ENCODE assay signal across 17 cellular contexts in the genomic region with DNA sequence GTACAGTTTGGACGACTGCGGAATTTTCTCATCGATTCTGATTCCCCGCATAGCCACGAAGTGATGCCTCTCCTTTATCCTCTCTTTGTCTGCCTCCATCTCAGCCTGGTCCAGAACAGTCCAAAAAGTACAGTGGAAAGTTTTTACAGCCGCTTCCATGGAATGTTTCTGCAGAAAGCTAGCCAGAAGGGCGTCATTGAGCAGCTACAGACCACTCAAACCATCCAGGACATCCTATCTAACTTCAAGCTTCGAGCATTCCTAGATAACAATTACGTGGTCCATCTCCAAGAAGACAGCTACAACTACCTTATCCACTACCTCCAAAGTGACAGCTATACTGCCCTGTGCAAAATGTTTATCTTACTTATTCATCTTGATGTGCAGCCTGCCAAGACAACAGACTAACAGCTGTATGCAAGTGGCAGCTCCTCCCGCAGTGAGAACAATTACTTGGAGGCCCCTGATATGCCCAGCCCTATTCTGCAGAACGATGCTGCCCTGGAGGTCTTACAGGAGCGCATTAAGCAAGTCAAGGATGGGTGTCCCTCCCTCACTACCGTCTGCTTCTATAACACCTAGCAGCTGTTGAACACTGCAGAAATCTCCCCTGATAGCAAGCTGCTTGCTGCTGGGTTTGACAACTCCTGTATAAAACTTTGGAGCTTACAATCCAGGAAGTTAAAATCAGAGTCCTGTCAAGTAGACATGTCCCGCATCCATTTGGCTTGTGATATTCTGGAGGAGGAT. TPM values are rescaled to one million over a fixed set of nuclear protein-coding genes. Genes with fewer than 3 reads are reported as not detected.
A peak's percentile ranks its signal among the peaks of the same experiment; 100 is the strongest.
DNase-seq lines count a peak whose midpoint lies in the region; ATAC-seq and TF ChIP-seq lines count a peak whose summit lies in the region.
"Had no signal": no experiment of that assay in that cellular context is flagged by ENCODE, and none has a peak within 500 bp of the region (broad histone marks: within the 10 kb centered on the region; RNA-seq: fewer than 3 reads in every experiment).

No MANE protein-coding gene starts in this region.

- no peak overlapping the region for H3K4me3 Mint-ChIP-seq in activated T-helper 2 cell treated with anti-CD3 and anti-CD28 coated beads, Interferon-gamma antibody, Interleukin-2, Interleukin-4, amounts not matched to agents 10 μg/mL and 5 μg/mL and 100 μg/mL, durations not matched to agents 14 hours and 24 hours and 36 hours (ENCODE audit: low read depth)

- H3K9me3 ChIP-seq in left ventricle myocardium inferior (replicated peaks) (no peaks in the 10 kb centered on the region), iPS-18a (ENCODE audit: control insufficient read depth, low read depth, low read length) (no peaks in the 10 kb centered on the region), upper lobe of right lung (no peaks in the 10 kb centered on the region)
- H3K9me3 ChIP-seq: neutrophil, uterus had no signal

- H3K4me1 ChIP-seq in left ventricle myocardium inferior (peaks cover 11% of the 10 kb centered on the region), iPS-18a (ENCODE audit: control insufficient read depth, low read depth, low read length) (peaks cover 13% of the 10 kb centered on the region), upper lobe of right lung (no peaks in the 10 kb centered on the region)
- H3K4me1 ChIP-seq: uterus had no signal

- H3K4me1 Mint-ChIP-seq in activated T-helper 2 cell treated with anti-CD3 and anti-CD28 coated beads, Interferon-gamma antibody, Interleukin-2, Interleukin-4, amounts not matched to agents 10 μg/mL and 5 μg/mL and 100 μg/mL, durations not matched to agents 14 hours and 24 hours and 36 hours (ENCODE audit: low read depth) = peaks cover 46% of the 10 kb centered on the region

- TF ChIP-seq CTCF in left ventricle myocardium inferior (IDR thresholded peaks at IDR 0.05; ENCODE audit: borderline replicate concordance) = no peak
- TF ChIP-seq CTCF in upper lobe of right lung (IDR thresholded peaks at IDR 0.05) = no peak

- H3K27me3 Mint-ChIP-seq in activated T-helper 2 cell treated with anti-CD3 and anti-CD28 coated beads, Interferon-gamma antibody, Interleukin-2, Interleukin-4, amounts not matched to agents 10 μg/mL and 5 μg/mL and 100 μg/mL, durations not matched to agents 14 hours and 24 hours and 36 hours (ENCODE audit: low read depth) = no peaks in the 10 kb centered on the region

- peak overlapping the region; percentile 35 for H3K4me3 ChIP-seq in left ventricle myocardium inferior
- peak overlapping the region; percentile 34 for H3K4me3 ChIP-seq in iPS-18a (ENCODE audit: low read length)
- H3K4me3 ChIP-seq in upper lobe of right lung = peak overlapping the region; percentile 20
- H3K4me3 ChIP-seq: uterus had no signal

- peak overlapping the region; percentile 31 for H3K27ac Mint-ChIP-seq in activated T-helper 2 cell treated with anti-CD3 and anti-CD28 coated beads, Interferon-gamma antibody, Interleukin-2, Interleukin-4, amounts not matched to agents 10 μg/mL and 5 μg/mL and 100 μg/mL, durations not matched to agents 14 hours and 24 hours and 36 hours

- H3K36me3 ChIP-seq in left ventricle myocardium inferior (no peaks in the 10 kb centered on the region), iPS-18a (ENCODE audit: control insufficient read depth, low read depth, low read length) (no peaks in the 10 kb centered on the region), upper lobe of right lung (no peaks in the 10 kb centered on the region)
- H3K36me3 ChIP-seq: neutrophil, uterus had no signal

- no peak overlapping the region for H3K27ac ChIP-seq in left ventricle myocardium inferior (replicated peaks)
- H3K27ac ChIP-seq in iPS-18a (ENCODE audit: low read length) = no peak overlapping the region
- no peak overlapping the region for H3K27ac ChIP-seq in upper lobe of right lung
- H3K27ac ChIP-seq: neutrophil, uterus had no signal

- peaks cover 67% of the 10 kb centered on the region for H3K36me3 Mint-ChIP-seq in activated T-helper 2 cell treated with anti-CD3 and anti-CD28 coated beads, Interferon-gamma antibody, Interleukin-2, Interleukin-4, amounts not matched to agents 10 μg/mL and 5 μg/mL and 100 μg/mL, durations not matched to agents 14 hours and 24 hours and 36 hours (ENCODE audit: low read depth)

- intact Hi-C loops in left ventricle myocardium inferior (cut with micrococcal nuclease) (no loop called here), cardiac septum (cut with DNase I) (no loop called here), upper lobe of right lung (cut with DNase I) (no loop called here)
- intact Hi-C loops in activated T-helper 2 cell treated with anti-CD3 and anti-CD28 coated beads, Interferon-gamma antibody, Interleukin-2, Interleukin-4, amounts not matched to agents 10 μg/mL and 5 μg/mL and 100 μg/mL, durations not matched to agents 14 hours and 24 hours and 36 hours (cut with micrococcal nuclease) = no loop called here

- no peaks in the 10 kb centered on the region for H3K9me3 Mint-ChIP-seq in activated T-helper 2 cell treated with anti-CD3 and anti-CD28 coated beads, Interferon-gamma antibody, Interleukin-2, Interleukin-4, amounts not matched to agents 10 μg/mL and 5 μg/mL and 100 μg/mL, durations not matched to agents 14 hours and 24 hours and 36 hours

- H3K9ac ChIP-seq in iPS-18a (ENCODE audit: low read length) = no peak overlapping the region

- DNase-seq in left ventricle myocardium inferior (no peak), cardiac septum (ENCODE audit: low spot score) (no peak), upper lobe of right lung (no peak), COLO829 (ENCODE audit: low spot score) (no peak), SK-N-DZ (ENCODE audit: low spot score) (no peak)
- no peak for DNase-seq in activated T-helper 2 cell treated with anti-CD3 and anti-CD28 coated beads, Interferon-gamma antibody, Interleukin-2, Interleukin-4, amounts not matched to agents 10 μg/mL and 5 μg/mL and 100 μg/mL, durations not matched to agents 14 hours and 24 hours and 36 hours (ENCODE audit: low spot score)
- DNase-seq: AML-193, DND-41, HCEC 1CT, mesenchymal stem cell, NCI-H1092 treated with DMSO at 0.1 percent for 48 hours, SHP77 treated with DMSO at 0.1 percent for 48 hours, T-helper 9 cell, uterus had no signal

- no peak for ATAC-seq in upper lobe of right lung
- ATAC-seq in GM18907 (IDR thresholded peaks at IDR 0.05; ENCODE audit: unreplicated experiment) = no peak

- H3K27me3 ChIP-seq in left ventricle myocardium inferior (ENCODE audit: low read depth) (peaks cover 86% of the 10 kb centered on the region), iPS-18a (ENCODE audit: control insufficient read depth, insufficient read depth, low read length) (peaks cover 77% of the 10 kb centered on the region), upper lobe of right lung (peaks cover 48% of the 10 kb centered on the region)

RNA-seq across cellular contexts. Expression of a gene that starts 38.9 kb away (rescaled TPM):
- total RNA-seq in left ventricle myocardium inferior (0.25 TPM), cardiac septum (0.92 TPM), upper lobe of right lung (5.1 TPM)
- total RNA-seq in activated T-helper 2 cell treated with anti-CD3 and anti-CD28 coated beads, Interferon-gamma antibody, Interleukin-2, Interleukin-4, amounts not matched to agents 10 μg/mL and 5 μg/mL and 100 μg/mL, durations not matched to agents 14 hours and 24 hours and 36 hours = 37.8 and 41.9 TPM in 2 replicates
- not detected in 2 replicates for polyA plus RNA-seq in SK-N-DZ (2014; cell fraction: cytosol; rRNA removed)
- 0.13 TPM in 1 of 2 replicates, not detected in the other for polyA plus RNA-seq in SK-N-DZ (2014; cell fraction: nucleus; rRNA removed)

RNA-seq across cellular contexts. Expression of a gene that starts 50.0 kb away (rescaled TPM):
- total RNA-seq in left ventricle myocardium inferior (3.4 TPM), cardiac septum (4.8 TPM), upper lobe of right lung (25.7 TPM)
- total RNA-seq in activated T-helper 2 cell treated with anti-CD3 and anti-CD28 coated beads, Interferon-gamma antibody, Interleukin-2, Interleukin-4, amounts not matched to agents 10 μg/mL and 5 μg/mL and 100 μg/mL, durations not matched to agents 14 hours and 24 hours and 36 hours = 41.9 and 42.6 TPM in 2 replicates
- polyA plus RNA-seq in SK-N-DZ (2014; cell fraction: cytosol; rRNA removed) = 0.15 and 1.4 TPM in 2 replicates
- 0.06 and 0.40 TPM in 2 replicates for polyA plus RNA-seq in SK-N-DZ (2014; cell fraction: nucleus; rRNA removed)
